Comparison of ENCODE assay signal across 12 cellular contexts in the genomic region with DNA sequence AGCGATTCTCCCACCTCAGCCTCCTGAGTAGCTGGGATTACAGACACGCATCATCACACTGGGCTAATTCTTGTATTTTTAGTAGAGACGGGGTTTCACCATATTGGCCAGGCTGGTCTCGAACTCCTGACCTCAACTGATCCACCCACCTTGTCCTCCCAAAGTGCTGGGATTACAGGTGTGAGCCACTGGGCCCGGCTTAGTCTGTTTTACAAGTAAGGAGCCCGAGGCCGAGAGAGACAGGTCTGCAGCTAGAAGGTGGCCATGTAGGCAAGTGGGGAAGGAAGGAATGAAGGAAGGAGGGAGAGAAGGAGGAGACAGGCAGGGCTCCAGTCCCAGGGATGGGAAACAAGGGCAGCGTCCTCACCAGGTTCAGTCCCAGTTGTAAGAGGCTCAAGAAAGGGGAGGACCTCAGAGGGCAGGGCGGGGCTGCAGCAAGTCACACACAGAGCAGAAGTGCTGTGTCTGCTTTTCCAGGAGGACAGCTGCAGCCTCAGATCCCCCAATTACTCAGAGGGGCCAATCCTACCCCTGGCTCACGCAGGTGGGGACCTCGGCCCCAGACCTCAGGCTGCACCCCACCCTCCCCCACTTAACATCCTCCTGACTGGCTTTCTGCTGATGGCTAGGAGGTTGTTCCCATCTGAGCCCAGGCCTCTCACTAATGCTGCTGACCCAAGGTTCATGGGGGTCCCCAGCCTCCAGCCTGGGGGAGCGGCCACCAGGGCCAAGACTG. TPM values are rescaled to one million over a fixed set of nuclear protein-coding genes. Genes with fewer than 3 reads are reported as not detected.
DNase-seq lines count a peak whose midpoint lies in the region; ATAC-seq, FAIRE-seq and TF ChIP-seq lines count a peak whose summit lies in the region.
"Had no signal": no experiment of that assay in that cellular context is flagged by ENCODE, and none has a peak within 500 bp of the region (broad histone marks: within the 10 kb centered on the region; RNA-seq: fewer than 3 reads in every experiment).

No MANE protein-coding gene starts in this region.

- H3K9me3 ChIP-seq in adrenal gland (replicated peaks in 1 of 3) (no peaks in the 10 kb centered on the region), pancreas (no peaks in the 10 kb centered on the region)

- no peak for FAIRE-seq in pancreas (lab: Jason Lieb, UNC)
- FAIRE-seq: RCC 7860 had no signal

- POLR2A ChIA-PET in BJ (lab: Charles Lee) = interaction anchor here (0.6 to 0.9 kb wide), 2 partner anchors 51 to 732 kb away, joined by 3 read pairs; no protein-coding TSS in a partner anchor

- TF ChIP-seq POLR2A in adrenal gland (IDR thresholded peaks at IDR 0.05) = no peak

- H3K4me3 ChIP-seq in BJ (ENCODE audit: low read depth, low read length) = no peak overlapping the region
- H3K4me3 ChIP-seq in adrenal gland = no peak overlapping the region
- H3K4me3 ChIP-seq in pancreas = no peak overlapping the region

- intact Hi-C loops in adrenal gland (cut with DNase I) = no loop called here
- intact Hi-C loops in left cardiac atrium (cut with DNase I) = no loop called here
- intact Hi-C loops in pancreas (cut with DNase I) = no loop called here

- WGBS in adrenal gland, 4 donors = 70 to 82% (median 73%) methylated on average over 11 to 12 of the region's 12 CpGs
- WGBS in pancreas, 2 donors = 52 to 61% methylated on average over 12 of the region's 12 CpGs

- H3K36me3 ChIP-seq in BJ (ENCODE audit: control insufficient read depth, insufficient read depth, low read length) = no peaks in the 10 kb centered on the region
- H3K36me3 ChIP-seq in adrenal gland (replicated peaks in 1 of 2) = no peaks in the 10 kb centered on the region
- H3K36me3 ChIP-seq in pancreas = no peaks in the 10 kb centered on the region

- CTCF ChIA-PET in BJ (lab: Yijun Ruan, JAX) = interaction anchor here (1.0 to 2.3 kb wide), 4 partner anchors 22 to 87 kb away, joined by 3 to 8 read pairs (median 3); no protein-coding TSS in a partner anchor

- H3K27me3 ChIP-seq in BJ (ENCODE audit: control insufficient read depth, insufficient read depth, low read length) = no peaks in the 10 kb centered on the region
- no peaks in the 10 kb centered on the region for H3K27me3 ChIP-seq in adrenal gland
- peaks cover 0 to 3% (median 0%) of the 10 kb centered on the region in 4 donors for H3K27me3 ChIP-seq in pancreas

- H3K4me1 ChIP-seq in adrenal gland (replicated peaks in 1 of 2) (peaks cover 0 to 4% of the 10 kb centered on the region in 2 donors), pancreas (no peaks in the 10 kb centered on the region)

- H3K27ac ChIP-seq in adrenal gland (peak overlapping the region in 3 of 5 donors; percentile 39 to 69 (median 61)), pancreas (no peak overlapping the region)

- ATAC-seq in left cardiac atrium (peak; percentile 27 to 78), pancreas (peak in 3 of 4 donors; percentile 15 to 73 (median 38)), GM21381 (IDR thresholded peaks at IDR 0.05; ENCODE audit: unreplicated experiment) (no peak)

- TF ChIP-seq CTCF in BJ (IDR thresholded peaks at IDR 0.05; ENCODE audit: insufficient read depth, low read depth, low read length) (no peak), adrenal gland (IDR thresholded peaks at IDR 0.05) (no peak), pancreas (IDR thresholded peaks at IDR 0.05) (no peak)

- DNase-seq in BJ (ENCODE audit: low read depth) (peak; percentile 25), adrenal gland (peak in 3 of 7 donors; percentile 13 to 40 (median 20)), left cardiac atrium (no peak), pancreas (no peak), NCI-H774 (lab: John Stamatoyannopoulos, UW) (no peak)
- DNase-seq in stimulated activated CD4-positive, alpha-beta T cell treated with anti-CD3 and anti-CD28 coated beads, Interleukin-15, amount 100 ng/mL, for 24 hours = no peak
- DNase-seq in activated CD4-positive, alpha-beta T cell treated with anti-CD3 and anti-CD28 coated beads for 48 hours = no peak
- DNase-seq: central memory CD4-positive, alpha-beta T cell; foreskin melanocyte; NCI-H2081 had no signal

RNA-seq across cellular contexts. Expression of a gene that starts 53.8 kb away (rescaled TPM):
- polyA plus RNA-seq in BJ (2011; rRNA removed) = 18.2 and 33.4 TPM in 2 replicates
- polyA minus RNA-seq in BJ (2011; rRNA and poly(A)+ RNA removed) = 17.0 and 21.2 TPM in 2 replicates
- 10 to 100 TPM in 4 of 8 donors, 1 to 10 TPM in 4; 6.6 to 19.4 (median 10.0) TPM for total RNA-seq in adrenal gland
- 10 to 100 TPM in 2 of 3 donors, 1 to 10 TPM in 1; 1.7 to 21.4 (median 19.7) TPM for polyA plus RNA-seq in adrenal gland
- total RNA-seq in left cardiac atrium = 10 to 100 TPM; 15.3 to 19.1 TPM
- total RNA-seq in pancreas = 10 to 100 TPM in 3 of 6 donors, 1 to 10 TPM in 3; 7.0 to 10.7 (median 10.0) TPM
- polyA plus RNA-seq in pancreas = 10 to 100 TPM; 12.7 to 23.0 TPM

Comparison
In these comparisons a context has a peak if more than half of its experiments do, and no peak if none do; other contexts are left out.
1. H3K27ac ChIP-seq: peak in adrenal gland (3 of 5); none in pancreas (0 of 4).